ENCODE assay signal across 19 cellular contexts in genomic region chr20:38166707-38167233, GRCh38. TPM values are rescaled to one million over a fixed set of nuclear protein-coding genes. Genes with fewer than 3 reads are reported as not detected.
A peak's percentile ranks its signal among the peaks of the same experiment; 100 is the strongest.
DNase-seq lines count a peak whose midpoint lies in the region; ATAC-seq, FAIRE-seq and TF ChIP-seq lines count a peak whose summit lies in the region.
"Had no signal": no experiment of that assay in that cellular context is flagged by ENCODE, and none has a peak within 500 bp of the region (broad histone marks: within the 10 kb centered on the region; RNA-seq: fewer than 3 reads in every experiment).

No MANE protein-coding gene starts in this region.

- POLR2A ChIA-PET in H1 (lab: Charles Lee; ENCODE audit: partially characterized antibody), result no interaction called here

- no peaks in the 10 kb centered on the region for H3K9me3 ChIP-seq in H1 (ENCODE audit: insufficient read depth in 2 of 2, low read depth in 1 of 2, low read length in 1 of 2)
- no peaks in the 10 kb centered on the region for H3K9me3 ChIP-seq in neutrophil
- H3K9me3 ChIP-seq in upper lobe of left lung, result no peaks in the 10 kb centered on the region
- H3K9me3 ChIP-seq: left lung, testis had no signal

- H3K23ac ChIP-seq in H1 (ENCODE audit: insufficient read length), result no peak overlapping the region

- TF ChIP-seq CTCF in H1 (IDR thresholded peaks at IDR 0.05; ENCODE audit: control extremely low read depth in 1 of 3, insufficient read depth in 1 of 3, low read depth in 1 of 3, low read length in 3 of 3), result no peak
- no peak for TF ChIP-seq CTCF in neutrophil (IDR thresholded peaks at IDR 0.05)
- no peak for TF ChIP-seq CTCF in upper lobe of left lung (IDR thresholded peaks at IDR 0.05)

- peaks cover 4% of the 10 kb centered on the region; the same call in 1 of the 2 replicates for H3K23me2 ChIP-seq in H1 (ENCODE audit: low read depth, low read length)

- no peak overlapping the region for H3K18ac ChIP-seq in H1 (ENCODE audit: extremely low read depth, low read length)

- TF ChIP-seq EP300 in H1 (IDR thresholded peaks at IDR 0.05; ENCODE audit: borderline replicate concordance in 1 of 2, low read depth in 2 of 2, low read length in 2 of 2), result no peak
- no peak for TF ChIP-seq EP300 in upper lobe of left lung (IDR thresholded peaks at IDR 0.05)

- no peaks in the 10 kb centered on the region for H3K79me2 ChIP-seq in H1 (ENCODE audit: control insufficient read depth in 1 of 2, insufficient read depth in 2 of 2, low read length in 2 of 2)

- H2BK5ac ChIP-seq in H1 (ENCODE audit: low read depth, low read length), result no peak overlapping the region

- no peak overlapping the region for H3K56ac ChIP-seq in H1 (replicated peaks; ENCODE audit: insufficient read length, low read depth, low read length)

- H3K4me2 ChIP-seq in H1 (ENCODE audit: insufficient read depth in 1 of 2, low read depth in 2 of 2, low read length in 2 of 2), result no peak overlapping the region

- no peak overlapping the region for H2AFZ ChIP-seq in H1 (ENCODE audit: low read length)

- H3K79me1 ChIP-seq in H1 (ENCODE audit: low read depth, low read length), result no peaks in the 10 kb centered on the region

- no peak overlapping the region for H4K91ac ChIP-seq in H1 (replicated peaks; ENCODE audit: insufficient read length, low read length)

- H2AK5ac ChIP-seq in H1 (ENCODE audit: low read depth, low read length), result no peak overlapping the region

- DNase-seq in MV-4-11 (lab: John Stamatoyannopoulos, UW), result peak; percentile 2
- no peak for DNase-seq in H1 (ENCODE audit: low read depth in 1 of 2, low spot score in 2 of 2)
- DNase-seq in upper lobe of left lung, result no peak
- no peak for DNase-seq in AG08396 (ENCODE audit: low spot score)
- no peak for DNase-seq in mesenteric fat pad (ENCODE audit: low spot score)
- DNase-seq: activated CD4-positive, CD25-positive, alpha-beta regulatory T cell treated with anti-CD3 and anti-CD28 coated beads, Interleukin-2, amount 50 U/mL, for 72 hours; activated naive CD4-positive, alpha-beta T cell treated with anti-CD3 and anti-CD28 coated beads, Interleukin-2, amount 10 ng/mL, durations not matched to agents 7 days and 5 days; activated T-cell treated with anti-CD3 and anti-CD28 coated beads, Interleukin-2, amount 50 U/mL, for 4 hours; effector CD4-positive, alpha-beta T cell; glutamatergic neuron; left lung; NCI-H1417 treated with DMSO at 0.1 percent for 48 hours; NCI-H510A treated with DMSO at 0.1 percent for 48 hours; SW 1271; testis had no signal

- H3K27ac ChIP-seq in H1 (ENCODE audit: low read depth, low read length), result no peak overlapping the region
- H3K27ac ChIP-seq in neutrophil, result peak overlapping the region; percentile 90
- peak overlapping the region in 3 of 4 donors; percentile 80 to 90 (median 90) for H3K27ac ChIP-seq in upper lobe of left lung

- H3K36me3 ChIP-seq in H1 (ENCODE audit: control insufficient read depth in 2 of 4, insufficient read depth in 4 of 4, low read length in 3 of 4), result no peaks in the 10 kb centered on the region
- no peaks in the 10 kb centered on the region for H3K36me3 ChIP-seq in neutrophil
- no peaks in the 10 kb centered on the region for H3K36me3 ChIP-seq in upper lobe of left lung
- H3K36me3 ChIP-seq: left lung had no signal

- no peak for ATAC-seq in upper lobe of left lung (ENCODE audit: low FRiP score in 2 of 2)
- no peak for ATAC-seq in HG03520 (IDR thresholded peaks at IDR 0.05; ENCODE audit: unreplicated experiment)
- ATAC-seq: activated T-cell treated with anti-CD3 and anti-CD28 coated beads, Interleukin-2, amount 50 U/mL, for 4 hours; left lung had no signal

- H3K4me1 ChIP-seq in H1 (replicated peaks in 1 of 4; ENCODE audit: control insufficient read depth in 3 of 4, insufficient read depth in 4 of 4, low read length in 3 of 4) (peaks cover 0 to 2% (median 0%) of the 10 kb centered on the region in 4 experiments; a peak in 1 of 7 replicates), neutrophil (ENCODE audit: control insufficient read depth in 1 of 2, insufficient read depth in 1 of 2, low read depth in 1 of 2, low read length in 1 of 2) (peaks cover 47 to 49% of the 10 kb centered on the region in 2 experiments), upper lobe of left lung (peaks cover 28 to 53% (median 50%) of the 10 kb centered on the region in 4 donors)

- CTCF ChIA-PET in H1 (lab: Charles Lee; ENCODE audit: partially characterized antibody), result interaction anchor here (0.6 to 4.5 kb wide), 21 partner anchors 8 to 138 kb away, joined by 3 to 27 read pairs (median 4); no protein-coding TSS in a partner anchor

- no peak overlapping the region for H2BK20ac ChIP-seq in H1 (ENCODE audit: low read length)

- TF ChIP-seq RAD21 in H1 (IDR thresholded peaks at IDR 0.05 in 1 of 2, conservative IDR thresholded peaks at IDR 0.05 in 1 of 2; ENCODE audit: low read depth in 2 of 2, low read length in 2 of 2), result no peak

- TF ChIP-seq POLR2A in H1 (IDR thresholded peaks at IDR 0.05; ENCODE audit: control extremely low read depth in 1 of 2, low read depth in 2 of 2, low read length in 2 of 2), result no peak
- TF ChIP-seq POLR2A in upper lobe of left lung (IDR thresholded peaks at IDR 0.05), result no peak

- no peak overlapping the region for H3K4ac ChIP-seq in H1 (replicated peaks; ENCODE audit: insufficient read length, low read depth, low read length)

- H2BK120ac ChIP-seq in H1 (replicated peaks; ENCODE audit: low read depth, low read length), result no peak overlapping the region

- no peak for FAIRE-seq in H1 (lab: Jason Lieb, UNC)
- FAIRE-seq: D721Med, GM18507 had no signal

- H4K20me1 ChIP-seq in H1 (replicated peaks in 1 of 2; ENCODE audit: control insufficient read depth in 1 of 2, insufficient read depth in 2 of 2, low read length in 2 of 2), result no peaks in the 10 kb centered on the region

- H2BK12ac ChIP-seq in H1 (ENCODE audit: low read depth, low read length), result no peak overlapping the region

- WGBS in H1 (ENCODE audit: extremely low coverage in 1 of 2, insufficient coverage in 1 of 2, insufficient read length in 1 of 2, insufficient replicate concordance in 2 of 2, low coverage in 1 of 2, low lambda C conversion rate in 2 of 2, missing lambda C conversion rate in 1 of 2), 2 experiments, result 89% methylated on average over 9 of the region's 11 CpGs; no CpG with 5 or more reads in 1 of the 2 experiments
- 75 to 81% methylated on average over 11 of the region's 11 CpGs for WGBS in upper lobe of left lung, 2 donors

- no peak overlapping the region for H2BK15ac ChIP-seq in H1 (ENCODE audit: low read length)

- H3K9ac ChIP-seq in H1 (replicated peaks in 1 of 4; ENCODE audit: extremely low read depth in 1 of 4, low read depth in 3 of 4, low read length in 3 of 4), result no peak overlapping the region

- H3K27me3 ChIP-seq in H1 (replicated peaks in 1 of 4; ENCODE audit: control insufficient read depth in 3 of 4, extremely low read depth in 1 of 4, insufficient read depth in 3 of 4, low read length in 3 of 4), result no peaks in the 10 kb centered on the region; a peak in 2 of 7 replicates
- peaks cover 15% of the 10 kb centered on the region for H3K27me3 ChIP-seq in neutrophil
- H3K27me3 ChIP-seq in upper lobe of left lung, result no peaks in the 10 kb centered on the region
- H3K27me3 ChIP-seq: left lung, testis had no signal

- H4K8ac ChIP-seq in H1 (ENCODE audit: extremely low read depth, insufficient read depth, low read length), result peak overlapping the region; percentile 8; the same call in 1 of the 2 replicates

- no peak overlapping the region for H4K5ac ChIP-seq in H1 (ENCODE audit: insufficient read length, low read depth, low read length)

- H3K14ac ChIP-seq in H1 (ENCODE audit: insufficient read length), result no peak overlapping the region

- no peak overlapping the region for H3K4me3 ChIP-seq in H1 (ENCODE audit: extremely low read depth in 1 of 4, insufficient read depth in 2 of 4, low read depth in 3 of 4, low read length in 4 of 4)
- H3K4me3 ChIP-seq in neutrophil (ENCODE audit: low read depth in 1 of 2, low read length in 1 of 2), result no peak overlapping the region
- no peak overlapping the region for H3K4me3 ChIP-seq in upper lobe of left lung
- H3K4me3 ChIP-seq: left lung, testis had no signal

TF ChIP-seq in H1, 55 proteins besides CTCF, POLR2A, EP300 and RAD21 (continues in another document):
- TF ChIP-seq POLR2AphosphoS5 (IDR thresholded peaks at IDR 0.05; ENCODE audit: low read depth, low read length), result no peak
- no peak for TF ChIP-seq JUND (IDR thresholded peaks at IDR 0.05; ENCODE audit: low read length)
- TF ChIP-seq GABPA (IDR thresholded peaks at IDR 0.05; ENCODE audit: borderline replicate concordance, insufficient read depth, low read length), result no peak
- no peak for TF ChIP-seq SUZ12 (IDR thresholded peaks at IDR 0.05; ENCODE audit: low read length)
- TF ChIP-seq CHD1 (IDR thresholded peaks at IDR 0.05; ENCODE audit: low read depth, low read length), result no peak

RNA-seq across cellular contexts. Expression of gene TGM2, which starts 1.7 kb away (rescaled TPM):
- 1.0 and 1.3 TPM in 2 replicates for total RNA-seq in H1 (2021; fragmentation: NEBNext Ultra II Directional; extraction: Animal tissue kit (Norgen Biotek cat#: 25700))
- polyA plus RNA-seq in H1 (2011; rRNA removed), result 0.86 and 1.5 TPM in 2 replicates
- polyA plus RNA-seq in H1 (2011; cell fraction: cytosol; rRNA removed), result 0.92 TPM
- 1.9 TPM for polyA plus RNA-seq in H1 (2011; cell fraction: nucleus; rRNA removed)
- 0.77 to 1.3 TPM (median 1.1 TPM) in 4 replicates for polyA plus RNA-seq in H1 (2012, experiment 1 of 2)
- 1.0 TPM for polyA plus RNA-seq in H1 (2012, experiment 2 of 2)
- polyA plus RNA-seq in H1 (2013, experiment 1 of 2), result 0.73 TPM
- 0.79 TPM for polyA plus RNA-seq in H1 (2013, experiment 2 of 2)
- 0.50 and 1.8 TPM in 2 replicates for polyA minus RNA-seq in H1 (2011; rRNA and poly(A)+ RNA removed)
- 1.2 TPM for polyA minus RNA-seq in H1 (2011; cell fraction: cytosol; rRNA and poly(A)+ RNA removed)
- polyA minus RNA-seq in H1 (2011; cell fraction: nucleus; rRNA and poly(A)+ RNA removed), result 0.90 TPM
- total RNA-seq in upper lobe of left lung (100 to 1,000 TPM in 5 of 6 donors, 10 to 100 TPM in 1; 98.7 to 469 (median 290) TPM), mesenteric fat pad (131 TPM)

Comparison
In these comparisons a context has a peak if more than half of its experiments do, and no peak if none do; other contexts are left out.
1. RNA of gene TGM2, which starts 1.7 kb away (total RNA-seq): 98.7 to 469 TPM in upper lobe of left lung and 131 TPM in mesenteric fat pad (single experiment); 1.0 to 1.3 TPM in H1; every median in the first group is over 10 times any median in the second.